21 cellular contexts compared by ENCODE assay signal in genomic region chr7:80835251-80835650, GRCh38.
"Had no signal": no experiment of that assay in that cellular context is flagged by ENCODE, and none has a peak within 500 bp of the region (broad histone marks: within the 10 kb centered on the region; RNA-seq: fewer than 3 reads in every experiment).

No MANE protein-coding gene starts in this region.

- H3K4me1 ChIP-seq: pancreas, uterus had no signal

- H3K9me3 Mint-ChIP-seq: natural killer cell treated with Interleukin-12 subunit alpha and Interleukin-12 subunit beta and Interleukin-15 and Interleukin-18, amount 100 ng/mL, for 72 hours had no signal

- H3K27me3 Mint-ChIP-seq: memory B cell; natural killer cell treated with Interleukin-12 subunit alpha and Interleukin-12 subunit beta and Interleukin-15 and Interleukin-18, amount 100 ng/mL, for 72 hours; progenitor cell of endocrine pancreas had no signal

- DNase-seq: effector memory CD4-positive, alpha-beta T cell; heart left ventricle; hippocampal formation; midbrain; occipital lobe; pancreas; right cardiac atrium; small intestine; stimulated activated CD4-positive, alpha-beta T cell treated with anti-CD3 and anti-CD28 coated beads, Interleukin-12 subunit alpha, Interleukin-12 subunit beta, amount 100 ng/mL, for 4 hours; stimulated activated naive CD4-positive, alpha-beta T cell; stomach; substantia nigra; trophoblast cell; uterus had no signal

- H3K27ac ChIP-seq: heart left ventricle, pancreas, stomach, uterus had no signal

- H3K27ac Mint-ChIP-seq: memory B cell; natural killer cell treated with Interleukin-12 subunit alpha and Interleukin-12 subunit beta and Interleukin-15 and Interleukin-18, amount 100 ng/mL, for 72 hours; progenitor cell of endocrine pancreas had no signal

- ATAC-seq: esophagus mucosa; heart left ventricle; left lobe of liver; natural killer cell treated with Interleukin-12 subunit alpha and Interleukin-12 subunit beta and Interleukin-15 and Interleukin-18, amount 100 ng/mL, for 72 hours; pancreas; right cardiac atrium had no signal

- H3K36me3 ChIP-seq: heart left ventricle, pancreas, stomach, uterus had no signal

- H3K27me3 ChIP-seq: heart left ventricle, pancreas, stomach, uterus had no signal

- H3K4me1 Mint-ChIP-seq: memory B cell had no signal

- FAIRE-seq: endometrium, frontal cortex, pancreas, small intestine had no signal

- H3K9me3 ChIP-seq: heart left ventricle, pancreas, stomach, uterus had no signal

- H3K4me3 Mint-ChIP-seq: memory B cell; natural killer cell treated with Interleukin-12 subunit alpha and Interleukin-12 subunit beta and Interleukin-15 and Interleukin-18, amount 100 ng/mL, for 72 hours had no signal

- H3K4me3 ChIP-seq: heart left ventricle, pancreas, stomach, uterus had no signal

- H3K36me3 Mint-ChIP-seq: memory B cell; natural killer cell treated with Interleukin-12 subunit alpha and Interleukin-12 subunit beta and Interleukin-15 and Interleukin-18, amount 100 ng/mL, for 72 hours had no signal
